Comparison of ENCODE assay signal across 39 cellular contexts in the genomic region with DNA sequence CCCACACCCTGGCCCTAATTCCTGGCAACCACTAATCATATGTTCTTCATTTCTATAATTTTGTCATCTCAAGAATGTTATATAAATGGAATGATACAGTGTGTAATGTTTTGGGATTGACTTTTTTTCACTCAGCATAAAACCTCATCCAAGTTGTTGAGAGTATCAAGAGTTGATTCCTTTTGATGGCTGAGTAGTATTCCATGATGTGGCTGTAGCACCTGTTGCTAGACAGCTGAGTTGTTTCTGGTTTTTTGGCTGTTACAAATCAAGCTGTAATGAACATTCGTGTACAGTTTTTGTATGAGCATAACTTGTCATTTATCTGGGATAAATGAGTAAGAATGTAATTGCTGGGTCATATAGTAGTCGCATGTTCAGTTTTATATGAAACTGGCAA. TPM values are rescaled to one million over a fixed set of nuclear protein-coding genes. Genes with fewer than 3 reads are reported as not detected.
"Had no signal": no experiment of that assay in that cellular context is flagged by ENCODE, and none has a peak within 500 bp of the region (broad histone marks: within the 10 kb centered on the region; RNA-seq: fewer than 3 reads in every experiment).

No MANE protein-coding gene starts in this region.

- H3K9me3 ChIP-seq: MG63 had no signal

- H3K4me3 ChIP-seq: MG63 had no signal

- DNase-seq: Kasumi-1, MG63, MM.1S, MV-4-11, NCI-H1048, NCI-H1092, NCI-H1092 treated with DMSO at 0.1 percent for 48 hours, NCI-H1105, NCI-H1105 treated with DMSO at 0.1 percent for 48 hours, NCI-H1417, NCI-H1417 treated with DMSO at 0.1 percent for 48 hours, NCI-H1436, NCI-H1436 treated with DMSO at 0.1 percent for 48 hours, NCI-H146, NCI-H1694, NCI-H1694 treated with DMSO at 0.1 percent for 48 hours, NCI-H187, NCI-H187 treated with DMSO at 0.1 percent for 48 hours, NCI-H1930, NCI-H2029, NCI-H2029 treated with DMSO at 0.1 percent for 48 hours, NCI-H2081, NCI-H2081 treated with DMSO at 0.1 percent for 48 hours, NCI-H2107, NCI-H2171, NCI-H2171 treated with DMSO at 0.1 percent for 48 hours, NCI-H2227 treated with DMSO at 0.1 percent for 48 hours, NCI-H226, NCI-H345, NCI-H446, NCI-H446 treated with DMSO at 0.1 percent for 48 hours, NCI-H510A, NCI-H510A treated with DMSO at 0.1 percent for 48 hours, NCI-H524, NCI-H524 treated with DMSO at 0.1 percent for 48 hours had no signal

- H3K36me3 ChIP-seq: MG63 had no signal

RNA-seq across cellular contexts. Expression of gene LHFPL7, which starts 59.2 kb away (rescaled TPM):
- total RNA-seq: LHCN-M2, M059J, MCF 10A, NCI-H460 had no signal
